In the genomic region with DNA sequence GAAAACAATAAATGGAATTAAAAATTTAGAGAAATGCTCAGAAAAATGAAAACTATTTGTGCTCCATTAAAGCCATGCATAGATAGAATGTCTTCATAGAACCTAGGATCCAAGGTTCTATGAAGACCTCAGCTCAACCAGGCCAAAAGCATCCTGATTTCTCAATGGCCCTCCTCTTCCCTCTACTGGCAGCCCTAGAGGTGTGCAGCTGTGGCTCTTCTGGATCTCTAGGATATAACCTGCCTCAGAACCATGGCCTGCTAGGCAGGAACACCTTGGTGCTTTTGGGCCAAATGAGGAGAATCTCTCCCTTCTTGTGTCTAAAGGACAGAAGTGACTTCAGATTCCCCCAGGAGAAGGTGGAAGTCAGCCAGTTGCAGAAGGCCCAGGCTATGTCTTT, we compare ENCODE assay signal across 1 cellular context.
TF ChIP-seq lines count a peak whose summit lies in the region.

No MANE protein-coding gene starts in this region.

TF ChIP-seq in GM23338, 12 proteins besides CTCF, POLR2A, EP300 and RAD21 (continued from another document):
- TF ChIP-seq, protein P1, sequence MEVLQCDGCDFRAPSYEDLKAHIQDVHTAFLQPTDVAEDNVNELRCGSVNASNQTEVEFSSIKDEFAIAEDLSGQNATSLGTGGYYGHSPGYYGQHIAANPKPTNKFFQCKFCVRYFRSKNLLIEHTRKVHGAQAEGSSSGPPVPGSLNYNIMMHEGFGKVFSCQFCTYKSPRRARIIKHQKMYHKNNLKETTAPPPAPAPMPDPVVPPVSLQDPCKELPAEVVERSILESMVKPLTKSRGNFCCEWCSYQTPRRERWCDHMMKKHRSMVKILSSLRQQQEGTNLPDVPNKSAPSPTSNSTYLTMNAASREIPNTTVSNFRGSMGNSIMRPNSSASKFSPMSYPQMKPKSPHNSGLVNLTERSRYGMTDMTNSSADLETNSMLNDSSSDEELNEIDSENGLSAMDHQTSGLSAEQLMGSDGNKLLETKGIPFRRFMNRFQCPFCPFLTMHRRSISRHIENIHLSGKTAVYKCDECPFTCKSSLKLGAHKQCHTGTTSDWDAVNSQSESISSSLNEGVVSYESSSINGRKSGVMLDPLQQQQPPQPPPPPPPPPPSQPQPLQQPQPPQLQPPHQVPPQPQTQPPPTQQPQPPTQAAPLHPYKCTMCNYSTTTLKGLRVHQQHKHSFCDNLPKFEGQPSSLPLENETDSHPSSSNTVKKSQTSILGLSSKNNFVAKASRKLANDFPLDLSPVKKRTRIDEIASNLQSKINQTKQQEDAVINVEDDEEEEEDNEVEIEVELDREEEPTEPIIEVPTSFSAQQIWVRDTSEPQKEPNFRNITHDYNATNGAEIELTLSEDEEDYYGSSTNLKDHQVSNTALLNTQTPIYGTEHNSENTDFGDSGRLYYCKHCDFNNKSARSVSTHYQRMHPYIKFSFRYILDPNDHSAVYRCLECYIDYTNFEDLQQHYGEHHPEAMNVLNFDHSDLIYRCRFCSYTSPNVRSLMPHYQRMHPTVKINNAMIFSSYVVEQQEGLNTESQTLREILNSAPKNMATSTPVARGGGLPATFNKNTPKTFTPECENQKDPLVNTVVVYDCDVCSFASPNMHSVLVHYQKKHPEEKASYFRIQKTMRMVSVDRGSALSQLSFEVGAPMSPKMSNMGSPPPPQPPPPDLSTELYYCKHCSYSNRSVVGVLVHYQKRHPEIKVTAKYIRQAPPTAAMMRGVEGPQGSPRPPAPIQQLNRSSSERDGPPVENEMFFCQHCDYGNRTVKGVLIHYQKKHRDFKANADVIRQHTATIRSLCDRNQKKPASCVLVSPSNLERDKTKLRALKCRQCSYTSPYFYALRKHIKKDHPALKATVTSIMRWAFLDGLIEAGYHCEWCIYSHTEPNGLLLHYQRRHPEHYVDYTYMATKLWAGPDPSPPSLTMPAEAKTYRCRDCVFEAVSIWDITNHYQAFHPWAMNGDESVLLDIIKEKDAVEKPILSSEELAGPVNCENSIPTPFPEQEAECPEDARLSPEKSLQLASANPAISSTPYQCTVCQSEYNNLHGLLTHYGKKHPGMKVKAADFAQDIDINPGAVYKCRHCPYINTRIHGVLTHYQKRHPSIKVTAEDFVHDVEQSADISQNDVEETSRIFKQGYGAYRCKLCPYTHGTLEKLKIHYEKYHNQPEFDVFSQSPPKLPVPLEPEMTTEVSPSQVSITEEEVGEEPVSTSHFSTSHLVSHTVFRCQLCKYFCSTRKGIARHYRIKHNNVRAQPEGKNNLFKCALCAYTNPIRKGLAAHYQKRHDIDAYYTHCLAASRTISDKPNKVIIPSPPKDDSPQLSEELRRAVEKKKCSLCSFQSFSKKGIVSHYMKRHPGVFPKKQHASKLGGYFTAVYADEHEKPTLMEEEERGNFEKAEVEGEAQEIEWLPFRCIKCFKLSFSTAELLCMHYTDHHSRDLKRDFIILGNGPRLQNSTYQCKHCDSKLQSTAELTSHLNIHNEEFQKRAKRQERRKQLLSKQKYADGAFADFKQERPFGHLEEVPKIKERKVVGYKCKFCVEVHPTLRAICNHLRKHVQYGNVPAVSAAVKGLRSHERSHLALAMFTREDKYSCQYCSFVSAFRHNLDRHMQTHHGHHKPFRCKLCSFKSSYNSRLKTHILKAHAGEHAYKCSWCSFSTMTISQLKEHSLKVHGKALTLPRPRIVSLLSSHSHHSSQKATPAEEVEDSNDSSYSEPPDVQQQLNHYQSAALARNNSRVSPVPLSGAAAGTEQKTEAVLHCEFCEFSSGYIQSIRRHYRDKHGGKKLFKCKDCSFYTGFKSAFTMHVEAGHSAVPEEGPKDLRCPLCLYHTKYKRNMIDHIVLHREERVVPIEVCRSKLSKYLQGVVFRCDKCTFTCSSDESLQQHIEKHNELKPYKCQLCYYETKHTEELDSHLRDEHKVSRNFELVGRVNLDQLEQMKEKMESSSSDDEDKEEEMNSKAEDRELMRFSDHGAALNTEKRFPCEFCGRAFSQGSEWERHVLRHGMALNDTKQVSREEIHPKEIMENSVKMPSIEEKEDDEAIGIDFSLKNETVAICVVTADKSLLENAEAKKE (CRISPR knock-in tag; IDR thresholded peaks at IDR 0.05), result no peak
- TF ChIP-seq ZNF331 (CRISPR knock-in tag; IDR thresholded peaks at IDR 0.05; ENCODE audit: low read depth) (no peak), NANOG (IDR thresholded peaks at IDR 0.05; ENCODE audit: borderline replicate concordance) (no peak), EZH2 (IDR thresholded peaks at IDR 0.05; ENCODE audit: low read depth, unreplicated experiment) (no peak), ZNF114 (CRISPR knock-in tag; IDR thresholded peaks at IDR 0.05) (no peak), POLR2AphosphoS5 (IDR thresholded peaks at IDR 0.05; ENCODE audit: low read depth) (no peak)
- TF ChIP-seq, protein P2, sequence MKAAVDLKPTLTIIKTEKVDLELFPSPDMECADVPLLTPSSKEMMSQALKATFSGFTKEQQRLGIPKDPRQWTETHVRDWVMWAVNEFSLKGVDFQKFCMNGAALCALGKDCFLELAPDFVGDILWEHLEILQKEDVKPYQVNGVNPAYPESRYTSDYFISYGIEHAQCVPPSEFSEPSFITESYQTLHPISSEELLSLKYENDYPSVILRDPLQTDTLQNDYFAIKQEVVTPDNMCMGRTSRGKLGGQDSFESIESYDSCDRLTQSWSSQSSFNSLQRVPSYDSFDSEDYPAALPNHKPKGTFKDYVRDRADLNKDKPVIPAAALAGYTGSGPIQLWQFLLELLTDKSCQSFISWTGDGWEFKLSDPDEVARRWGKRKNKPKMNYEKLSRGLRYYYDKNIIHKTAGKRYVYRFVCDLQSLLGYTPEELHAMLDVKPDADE (IDR thresholded peaks at IDR 0.05), result no peak
